Comparison of ENCODE assay signal across 19 cellular contexts in the genomic region with DNA sequence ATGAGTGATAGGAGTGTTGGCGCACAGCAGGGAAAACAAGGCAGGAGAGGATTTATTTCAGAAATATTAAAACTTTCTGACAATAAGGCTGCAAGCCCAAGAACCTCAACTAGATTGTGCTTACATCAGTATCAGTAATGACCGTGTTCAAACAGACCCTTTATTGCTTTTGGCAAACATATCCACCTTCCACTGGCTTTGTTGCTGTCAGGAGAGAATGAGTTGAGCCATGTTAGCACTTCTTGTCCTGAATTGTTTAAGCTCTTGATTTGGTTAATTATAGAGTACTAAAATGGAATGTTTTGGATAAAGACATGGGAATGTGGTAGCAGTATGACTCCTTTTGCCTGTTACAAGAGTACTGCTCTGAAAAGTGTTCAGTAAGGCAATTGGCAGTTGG. TPM values are rescaled to one million over a fixed set of nuclear protein-coding genes. Genes with fewer than 3 reads are reported as not detected.
A peak's percentile ranks its signal among the peaks of the same experiment; 100 is the strongest.
DNase-seq lines count a peak whose midpoint lies in the region; ATAC-seq, FAIRE-seq and TF ChIP-seq lines count a peak whose summit lies in the region.
"Had no signal": no experiment of that assay in that cellular context is flagged by ENCODE, and none has a peak within 500 bp of the region (broad histone marks: within the 10 kb centered on the region; RNA-seq: fewer than 3 reads in every experiment).

No MANE protein-coding gene starts in this region.

- no peak overlapping the region for H3K4me2 ChIP-seq in GM12878 (ENCODE audit: control insufficient read depth, insufficient read depth)

- no peak overlapping the region for H2AFZ ChIP-seq in GM12878 (ENCODE audit: control insufficient read depth, low read depth, low read length)

- DNase-seq in COR-L47 (lab: John Stamatoyannopoulos, UW) (peak; percentile 6), NCI-H69 (lab: John Stamatoyannopoulos, UW) (peak; percentile 31), GM12878 (ENCODE audit: low read depth, low spot score) (no peak), stomach (no peak), endodermal cell (no peak), GM12891 (ENCODE audit: insufficient read length, low spot score) (no peak), NCI-H1694 treated with DMSO at 0.1 percent for 48 hours (lab: John Stamatoyannopoulos, UW) (no peak)
- no peak for DNase-seq in activated T-cell treated with anti-CD3 and anti-CD28 coated beads, Interleukin-2, amount 50 U/mL, for 24 hours
- DNase-seq: ACHN; Calu3; CD4-positive, CD25-positive, alpha-beta regulatory T cell; DMS153; DND-41; GDM1; GOT3; H9 had no signal

- no peak for TF ChIP-seq RAD21 in GM12878 (IDR thresholded peaks at IDR 0.05; ENCODE audit: insufficient read depth, low read depth, low read length)

- WGBS in GM12878 (ENCODE audit: insufficient coverage, insufficient replicate concordance, low lambda C conversion rate, missing lambda C conversion rate): 100% methylated on average over 2 of the region's 2 CpGs
- WGBS in stomach, 5 donors: 35 to 60% (median 56%) methylated on average over 2 of the region's 2 CpGs
- WGBS in endodermal cell (ENCODE audit: insufficient coverage in 1 of 2, insufficient read length in 1 of 2), 2 experiments: 92 to 93% methylated on average over 2 of the region's 2 CpGs

- in situ Hi-C loops in GM12878 (cut with MboI): no loop called here

- peaks cover 27% of the 10 kb centered on the region for H3K4me1 Mint-ChIP-seq in endodermal cell
- H3K4me1 Mint-ChIP-seq in activated T-cell treated with anti-CD3 and anti-CD28 coated beads, Interleukin-2, amount 50 U/mL, for 24 hours (ENCODE audit: low read depth): peaks cover 24% of the 10 kb centered on the region

- no peak for TF ChIP-seq EP300 in GM12878 (IDR thresholded peaks at IDR 0.05; ENCODE audit: borderline replicate concordance in 1 of 2, control insufficient read depth in 1 of 2, low read depth in 2 of 2, low read length in 2 of 2)
- TF ChIP-seq EP300 in stomach (IDR thresholded peaks at IDR 0.05): no peak

- no peaks in the 10 kb centered on the region for H3K36me3 Mint-ChIP-seq in endodermal cell (ENCODE audit: low read depth)
- H3K36me3 Mint-ChIP-seq in activated T-cell treated with anti-CD3 and anti-CD28 coated beads, Interleukin-2, amount 50 U/mL, for 24 hours (ENCODE audit: low read depth): peaks cover 5% of the 10 kb centered on the region
- H3K36me3 Mint-ChIP-seq: CD4-positive, CD25-positive, alpha-beta regulatory T cell had no signal

- no peaks in the 10 kb centered on the region for H3K27me3 Mint-ChIP-seq in endodermal cell (ENCODE audit: insufficient read depth)
- H3K27me3 Mint-ChIP-seq in activated T-cell treated with anti-CD3 and anti-CD28 coated beads, Interleukin-2, amount 50 U/mL, for 24 hours: no peaks in the 10 kb centered on the region
- H3K27me3 Mint-ChIP-seq: IgD-negative memory B cell had no signal

- no peak for ATAC-seq in GM12878

- H3K27ac Mint-ChIP-seq in endodermal cell: no peak overlapping the region
- H3K27ac Mint-ChIP-seq in activated T-cell treated with anti-CD3 and anti-CD28 coated beads, Interleukin-2, amount 50 U/mL, for 24 hours: no peak overlapping the region
- H3K27ac Mint-ChIP-seq: CD4-positive, CD25-positive, alpha-beta regulatory T cell; H9; IgD-negative memory B cell had no signal

- no peaks in the 10 kb centered on the region for H3K9me3 ChIP-seq in GM12878 (replicated peaks; ENCODE audit: control insufficient read depth, insufficient read depth, low read length)
- H3K9me3 ChIP-seq in stomach: no peaks in the 10 kb centered on the region
- no peaks in the 10 kb centered on the region for H3K9me3 ChIP-seq in endodermal cell (ENCODE audit: control insufficient read depth, low read length)
- H3K9me3 ChIP-seq: BLaER1 treated with 17β-estradiol and CSF1 and Interleukin-3, amounts not matched to agents 10 nM and 100 nM had no signal

- H3K27ac ChIP-seq in GM12878 (ENCODE audit: control insufficient read depth, insufficient read depth) (no peak overlapping the region), stomach (peak overlapping the region in 4 of 5 donors; percentile 20 to 52 (median 27)), endodermal cell (ENCODE audit: low read depth, low read length) (no peak overlapping the region)
- H3K27ac ChIP-seq: BLaER1 treated with 17β-estradiol and CSF1 and Interleukin-3, amounts not matched to agents 10 nM and 100 nM had no signal

- RAD21 ChIA-PET in GM12878 (lab: Charles Lee; ENCODE audit: unreplicated experiment): interaction anchor here (0.8 kb wide), 1 partner anchor 43 kb away, joined by 3 read pairs; no protein-coding TSS in a partner anchor

- no peak for FAIRE-seq in GM12878 (lab: Jason Lieb, UNC)
- no peak for FAIRE-seq in GM12891 (lab: Jason Lieb, UNC)
- FAIRE-seq: GM18507 had no signal

- H4K20me1 ChIP-seq in GM12878 (ENCODE audit: control insufficient read depth, insufficient read depth): no peaks in the 10 kb centered on the region

- no peak overlapping the region for H3K4me3 Mint-ChIP-seq in endodermal cell
- H3K4me3 Mint-ChIP-seq in activated T-cell treated with anti-CD3 and anti-CD28 coated beads, Interleukin-2, amount 50 U/mL, for 24 hours: no peak overlapping the region
- H3K4me3 Mint-ChIP-seq: H9 had no signal

- peaks cover 8% of the 10 kb centered on the region; the same call in 1 of the 2 replicates for H3K4me1 ChIP-seq in GM12878 (ENCODE audit: control insufficient read depth, insufficient read depth, low read length)
- peaks cover 4 to 43% (median 28%) of the 10 kb centered on the region in 4 donors for H3K4me1 ChIP-seq in stomach
- peaks cover 4% of the 10 kb centered on the region for H3K4me1 ChIP-seq in endodermal cell (ENCODE audit: control insufficient read depth, insufficient read depth, low read length)

- no peaks in the 10 kb centered on the region for H3K9me3 Mint-ChIP-seq in endodermal cell
- no peaks in the 10 kb centered on the region for H3K9me3 Mint-ChIP-seq in activated T-cell treated with anti-CD3 and anti-CD28 coated beads, Interleukin-2, amount 50 U/mL, for 24 hours
- H3K9me3 Mint-ChIP-seq: CD4-positive, CD25-positive, alpha-beta regulatory T cell; IgD-negative memory B cell had no signal

- H3K9ac ChIP-seq in GM12878 (ENCODE audit: control insufficient read depth, insufficient read depth, low read length) (no peak overlapping the region), endodermal cell (ENCODE audit: extremely low read depth, low read length, poor library complexity, severe bottlenecking) (no peak overlapping the region)
- H3K9ac ChIP-seq: BLaER1 treated with 17β-estradiol and CSF1 and Interleukin-3, amounts not matched to agents 10 nM and 100 nM had no signal

- no peaks in the 10 kb centered on the region; the same call in 1 of the 2 replicates for H3K79me2 ChIP-seq in GM12878 (ENCODE audit: control insufficient read depth, insufficient read depth, low read length)

- no peak for TF ChIP-seq CTCF in GM12878 (IDR thresholded peaks at IDR 0.05 in 2 of 3, conservative IDR thresholded peaks at IDR 0.05 in 1 of 3; ENCODE audit: control insufficient read depth in 2 of 3, extremely low read depth in 1 of 3, insufficient read depth in 1 of 3, low read depth in 3 of 3, low read length in 3 of 3)
- no peak for TF ChIP-seq CTCF in stomach (IDR thresholded peaks at IDR 0.05)
- TF ChIP-seq CTCF in endodermal cell (conservative IDR thresholded peaks at IDR 0.05): no peak

- H3K4me3 ChIP-seq in GM12878 (no peak overlapping the region), stomach (no peak overlapping the region), endodermal cell (ENCODE audit: low read length) (no peak overlapping the region)
- H3K4me3 ChIP-seq: BLaER1 treated with 17β-estradiol and CSF1 and Interleukin-3, amounts not matched to agents 10 nM and 100 nM had no signal

- no peak for TF ChIP-seq POLR2A in GM12878 (IDR thresholded peaks at IDR 0.05; ENCODE audit: low read depth, low read length)
- no peak for TF ChIP-seq POLR2A in stomach (IDR thresholded peaks at IDR 0.05)
- TF ChIP-seq POLR2A in GM12891 (IDR thresholded peaks at IDR 0.05; ENCODE audit: low read depth, low read length): no peak

- H3K27me3 ChIP-seq in GM12878 (replicated peaks in 1 of 2; ENCODE audit: control insufficient read depth in 2 of 2, insufficient read depth in 2 of 2, low read length in 1 of 2) (no peaks in the 10 kb centered on the region), stomach (no peaks in the 10 kb centered on the region), endodermal cell (ENCODE audit: control insufficient read depth, insufficient read depth, low read length, poor library complexity, severe bottlenecking) (no peaks in the 10 kb centered on the region)
- H3K27me3 ChIP-seq: BLaER1 treated with 17β-estradiol and CSF1 and Interleukin-3, amounts not matched to agents 10 nM and 100 nM had no signal

- SMC1A ChIA-PET in GM12878 (lab: Charles Lee; ENCODE audit: uncharacterized antibody, unreplicated experiment): interaction anchor here (1.1 to 3.5 kb wide), 4 partner anchors 50 to 147 kb away, joined by 3 to 29 read pairs (median 5); no protein-coding TSS in a partner anchor

- BruUV-seq in GM12878 (replicated peaks; lab: Mats Ljungman, UMichigan): TSS peak; percentile 17

- CTCF ChIA-PET in GM12878 (lab: Yijun Ruan, JAX): interaction anchor here (1.1 to 6.9 kb wide), 3 partner anchors 10 to 148 kb away, joined by 3 to 55 read pairs (median 4); no protein-coding TSS in a partner anchor

- POLR2A ChIA-PET in GM12878 (lab: Charles Lee): no interaction called here

- intact Hi-C loops in GM12878 (cut with micrococcal nuclease; ENCODE audit: unreplicated experiment): loop anchor here (10.0 kb wide), 1 partner anchor 386 kb away; the partner anchor contains the start of gene NRF1
- intact Hi-C loops in stomach (cut with DNase I; ENCODE audit: low total_unique reads): no loop called here

- H3K36me3 ChIP-seq in GM12878 (ENCODE audit: control insufficient read depth in 2 of 2, insufficient read depth in 2 of 2, low read length in 1 of 2): no peaks in the 10 kb centered on the region
- no peaks in the 10 kb centered on the region for H3K36me3 ChIP-seq in stomach
- no peaks in the 10 kb centered on the region for H3K36me3 ChIP-seq in endodermal cell (ENCODE audit: control insufficient read depth, insufficient read depth, low read length)

RNA-seq across cellular contexts. Expression of gene AHCYL2, which starts 3.8 kb away (rescaled TPM):
- 19.4 and 28.2 TPM in 2 replicates for total RNA-seq in GM12878 (2013; cell fraction: nucleolus; rRNA removed)
- total RNA-seq in GM12878 (2014; rRNA removed): 6.0 and 6.7 TPM in 2 replicates
- total RNA-seq in GM12878 (2014; rRNA removed; fragmentation: Illumina TruSeq; extraction: Trizol): 4.7 and 5.5 TPM in 2 replicates
- total RNA-seq in GM12878 (2021): 7.0 and 8.3 TPM in 2 replicates
- polyA plus RNA-seq in GM12878 (2011; ENCODE audit: low read depth): 2.7 TPM
- polyA plus RNA-seq in GM12878 (2011; rRNA removed): 29.1 and 31.4 TPM in 2 replicates
- 13.4 and 16.4 TPM in 2 replicates for polyA plus RNA-seq in GM12878 (2011; cell fraction: cytosol; rRNA removed)
- polyA plus RNA-seq in GM12878 (2011; cell fraction: nucleus; rRNA removed): 23.3 and 25.6 TPM in 2 replicates
- polyA plus RNA-seq in GM12878 (2012): 3.2 and 4.4 TPM in 2 replicates
- 7.7 and 9.8 TPM in 2 replicates for polyA plus RNA-seq in GM12878 (2014; fragmentation: Illumina TruSeq; extraction: Trizol)
- 1 to 10 TPM; 1.7 to 2.0 TPM for polyA plus RNA-seq in GM12878 (2014; fragmentation: Nextera tagmentation; extraction: Ambion mirVana)
- 5.0 and 6.1 TPM in 2 replicates for polyA plus RNA-seq in GM12878 (2014; rRNA removed)
- polyA plus RNA-seq in GM12878 (2016; fragmentation: Nextera tagmentation; extraction: Ambion mirVana): 1 to 10 TPM; 3.5 to 4.4 TPM
- polyA minus RNA-seq in GM12878 (2011; rRNA and poly(A)+ RNA removed): 30.6 and 31.0 TPM in 2 replicates
- polyA minus RNA-seq in GM12878 (2011; cell fraction: cytosol; rRNA and poly(A)+ RNA removed): 8.3 and 9.8 TPM in 2 replicates
- 13.5 and 15.2 TPM in 2 replicates for polyA minus RNA-seq in GM12878 (2011; cell fraction: nucleus; rRNA and poly(A)+ RNA removed)
- 10 to 100 TPM; 60.3 to 87.0 (median 66.5) TPM for total RNA-seq in stomach
- polyA plus RNA-seq in stomach: 10 to 100 TPM in 2 of 3 donors, 1 to 10 TPM in 1; 4.6 to 19.9 (median 10.2) TPM
- 10 to 100 TPM; 30.8 to 31.4 TPM for total RNA-seq in endodermal cell
- 15.7 TPM for polyA plus RNA-seq in endodermal cell (2013, experiment 1 of 2)
- polyA plus RNA-seq in endodermal cell (2013, experiment 2 of 2): 18.1 TPM
- polyA plus RNA-seq in GM12891 (2012; ENCODE audit: low read depth, missing spikeins): 3.6 TPM

RNA-seq across cellular contexts. Expression of gene SMO, which starts 40.2 kb away (rescaled TPM):
- 7.3 and 7.8 TPM in 2 replicates for total RNA-seq in GM12878 (2013; cell fraction: nucleolus; rRNA removed)
- 7.8 and 8.2 TPM in 2 replicates for total RNA-seq in GM12878 (2014; rRNA removed)
- 3.0 and 3.3 TPM in 2 replicates for total RNA-seq in GM12878 (2014; rRNA removed; fragmentation: Illumina TruSeq; extraction: Trizol)
- 9.6 and 11.2 TPM in 2 replicates for total RNA-seq in GM12878 (2021)
- polyA plus RNA-seq in GM12878 (2011; ENCODE audit: low read depth): 5.7 TPM
- 0.91 and 1.5 TPM in 2 replicates for polyA plus RNA-seq in GM12878 (2011; rRNA removed)
- polyA plus RNA-seq in GM12878 (2011; cell fraction: cytosol; rRNA removed): 2.2 and 2.4 TPM in 2 replicates
- 5.9 and 8.6 TPM in 2 replicates for polyA plus RNA-seq in GM12878 (2011; cell fraction: nucleus; rRNA removed)
- 12.4 and 13.1 TPM in 2 replicates for polyA plus RNA-seq in GM12878 (2012)
- 3.2 and 4.6 TPM in 2 replicates for polyA plus RNA-seq in GM12878 (2014; fragmentation: Illumina TruSeq; extraction: Trizol)
- under 1 TPM; 0.40 to 0.62 TPM for polyA plus RNA-seq in GM12878 (2014; fragmentation: Nextera tagmentation; extraction: Ambion mirVana)
- 8.2 and 8.3 TPM in 2 replicates for polyA plus RNA-seq in GM12878 (2014; rRNA removed)
- polyA plus RNA-seq in GM12878 (2016; fragmentation: Nextera tagmentation; extraction: Ambion mirVana): 1 to 10 TPM; 1.1 to 1.9 TPM
- polyA minus RNA-seq in GM12878 (2011; rRNA and poly(A)+ RNA removed): 3.5 and 7.3 TPM in 2 replicates
- 0.83 and 1.3 TPM in 2 replicates for polyA minus RNA-seq in GM12878 (2011; cell fraction: cytosol; rRNA and poly(A)+ RNA removed)
- polyA minus RNA-seq in GM12878 (2011; cell fraction: nucleus; rRNA and poly(A)+ RNA removed): 1.3 TPM in 2 replicates
- 10 to 100 TPM in 2 of 5 donors, 1 to 10 TPM in 3; 1.2 to 18.5 (median 5.7) TPM for total RNA-seq in stomach
- 1 to 10 TPM; 1.1 to 8.2 (median 3.2) TPM for polyA plus RNA-seq in stomach
- total RNA-seq in endodermal cell: 10 to 100 TPM; 75.5 to 76.2 TPM
- polyA plus RNA-seq in endodermal cell (2013, experiment 1 of 2): 72.7 TPM
- 71.3 TPM for polyA plus RNA-seq in endodermal cell (2013, experiment 2 of 2)
- polyA plus RNA-seq in GM12891 (2012; ENCODE audit: low read depth, missing spikeins): 9.9 TPM
- polyA plus RNA-seq: CD4-positive, CD25-positive, alpha-beta regulatory T cell had no signal

Comparison
In these comparisons a context has a peak if more than half of its experiments do, and no peak if none do; other contexts are left out.
1. DNase-seq: peak in COR-L47 (single experiment) and NCI-H69 (single experiment); none in GM12878 (single experiment), stomach (single experiment), endodermal cell (single experiment), activated T-cell treated with anti-CD3 and anti-CD28 coated beads, Interleukin-2, amount 50 U/mL, for 24 hours (single experiment), GM12891 (single experiment) and NCI-H1694 treated with DMSO at 0.1 percent for 48 hours (single experiment).
2. H3K27ac ChIP-seq: peak in stomach (4 of 5); none in GM12878 (single experiment) and endodermal cell (single experiment).